In the genomic region with DNA sequence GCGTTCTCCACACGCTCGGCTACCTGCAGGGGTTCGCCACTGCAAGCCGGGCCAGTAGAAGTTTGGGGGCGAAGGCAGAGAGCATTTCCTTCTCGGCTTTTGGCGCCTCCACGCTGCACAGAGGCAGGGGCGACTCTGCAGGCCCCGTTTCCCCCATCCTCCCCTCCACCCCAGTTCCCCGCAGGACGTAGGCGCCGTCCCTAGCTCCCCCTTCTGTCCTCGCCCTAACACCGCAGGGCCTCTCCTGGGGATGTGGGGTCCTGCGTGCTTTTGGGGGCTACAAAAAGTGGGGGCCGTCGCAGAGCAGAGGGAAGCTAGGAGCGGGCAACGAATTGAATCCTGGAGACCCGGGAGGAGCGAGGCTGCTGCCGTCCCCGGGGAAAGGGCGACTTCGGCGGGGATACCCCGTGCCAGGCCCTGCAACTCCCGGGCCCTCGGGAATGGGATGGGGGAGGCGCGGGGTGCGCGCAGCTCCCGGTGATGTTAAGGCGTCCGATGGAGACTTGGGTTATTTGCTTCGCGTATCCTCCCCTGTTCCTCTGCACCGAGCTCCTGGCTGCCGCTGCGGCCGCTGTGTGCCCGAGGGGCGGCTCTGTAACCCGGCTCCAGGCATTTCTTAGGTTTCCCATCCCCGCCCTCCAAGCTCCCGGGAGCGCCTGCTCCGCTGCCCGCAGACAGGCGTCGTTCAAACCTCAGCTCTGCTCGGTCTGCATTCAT, we compare ENCODE assay signal across 9 cellular contexts.
DNase-seq lines count a peak whose midpoint lies in the region; ATAC-seq, FAIRE-seq and TF ChIP-seq lines count a peak whose summit lies in the region.
"Had no signal": no experiment of that assay in that cellular context is flagged by ENCODE, and none has a peak within 500 bp of the region (broad histone marks: within the 10 kb centered on the region; RNA-seq: fewer than 3 reads in every experiment).

No MANE protein-coding gene starts in this region.

- CTCF ChIA-PET in activated CD8-positive, alpha-beta T cell treated with anti-CD3 and anti-CD28 coated beads, Interleukin-2, amount 10 ng/mL, durations not matched to agents 7 days and 5 days (lab: Charles Lee): interaction anchor here (1.7 to 1.8 kb wide), 2 partner anchors 19 to 436 kb away, joined by 4 read pairs; no protein-coding TSS in a partner anchor

- POLR2A ChIA-PET in activated CD8-positive, alpha-beta T cell treated with anti-CD3 and anti-CD28 coated beads, Interleukin-2, amount 10 ng/mL, durations not matched to agents 7 days and 5 days (lab: Charles Lee): no interaction called here

- no peak for FAIRE-seq in H54 (lab: Jason Lieb, UNC)

- H3K27me3 ChIP-seq in iPS-18a (ENCODE audit: control insufficient read depth, insufficient read depth, low read length): peaks cover 27% of the 10 kb centered on the region

- peaks cover 3% of the 10 kb centered on the region for H3K4me1 Mint-ChIP-seq in activated CD8-positive, alpha-beta T cell treated with anti-CD3 and anti-CD28 coated beads, Interleukin-2, amount 10 ng/mL, durations not matched to agents 7 days and 5 days (ENCODE audit: low read depth)
- H3K4me1 Mint-ChIP-seq in stimulated activated naive B cell treated with anti-CD40 and anti-IgM and Interleukin-4, amounts not matched to agents 10 μg/mL and 1 μg/mL and 100 μg/mL, for 72 hours: peaks cover 0 to 8% of the 10 kb centered on the region in 2 donors

- no peaks in the 10 kb centered on the region for H3K9me3 ChIP-seq in iPS-18a (ENCODE audit: control insufficient read depth, low read depth, low read length)

- no peaks in the 10 kb centered on the region for H3K9me3 Mint-ChIP-seq in activated CD8-positive, alpha-beta T cell treated with anti-CD3 and anti-CD28 coated beads, Interleukin-2, amount 10 ng/mL, durations not matched to agents 7 days and 5 days (ENCODE audit: insufficient read depth)
- H3K9me3 Mint-ChIP-seq in stimulated activated naive B cell treated with anti-CD40 and anti-IgM and Interleukin-4, amounts not matched to agents 10 μg/mL and 1 μg/mL and 100 μg/mL, for 72 hours: no peaks in the 10 kb centered on the region
- H3K9me3 Mint-ChIP-seq: stimulated activated naive CD8-positive, alpha-beta T cell treated with anti-CD3 and anti-CD28 coated beads, Interleukin-15, Interleukin-2, amounts not matched to agents 100 ng/mL and 50 ng/mL, for 24 hours had no signal

- no peak overlapping the region for H3K27ac ChIP-seq in iPS-18a (ENCODE audit: low read length)

- H3K27ac Mint-ChIP-seq in activated CD8-positive, alpha-beta T cell treated with anti-CD3 and anti-CD28 coated beads, Interleukin-2, amount 10 ng/mL, durations not matched to agents 7 days and 5 days: no peak overlapping the region
- H3K27ac Mint-ChIP-seq in stimulated activated naive B cell treated with anti-CD40 and anti-IgM and Interleukin-4, amounts not matched to agents 10 μg/mL and 1 μg/mL and 100 μg/mL, for 72 hours: no peak overlapping the region
- H3K27ac Mint-ChIP-seq: stimulated activated naive CD8-positive, alpha-beta T cell treated with anti-CD3 and anti-CD28 coated beads, Interleukin-15, Interleukin-2, amounts not matched to agents 100 ng/mL and 50 ng/mL, for 24 hours had no signal

- H3K36me3 Mint-ChIP-seq in activated CD8-positive, alpha-beta T cell treated with anti-CD3 and anti-CD28 coated beads, Interleukin-2, amount 10 ng/mL, durations not matched to agents 7 days and 5 days (ENCODE audit: low read depth): no peaks in the 10 kb centered on the region
- H3K36me3 Mint-ChIP-seq in stimulated activated naive B cell treated with anti-CD40 and anti-IgM and Interleukin-4, amounts not matched to agents 10 μg/mL and 1 μg/mL and 100 μg/mL, for 72 hours: no peaks in the 10 kb centered on the region

- DNase-seq in AG10803 (ENCODE audit: low read depth) (no peak), H54 (ENCODE audit: insufficient read length, low spot score) (peak; percentile 26), NCI-H524 treated with DMSO at 0.1 percent for 48 hours (lab: John Stamatoyannopoulos, UW) (no peak)
- no peak for DNase-seq in activated CD8-positive, alpha-beta T cell treated with anti-CD3 and anti-CD28 coated beads, Interleukin-2, amount 10 ng/mL, durations not matched to agents 7 days and 5 days
- DNase-seq in stimulated activated naive B cell treated with anti-CD40 and anti-IgM and Interleukin-4, amounts not matched to agents 10 μg/mL and 1 μg/mL and 100 μg/mL, for 72 hours: no peak

- peak overlapping the region; percentile 27 for H3K4me3 ChIP-seq in AG10803 (ENCODE audit: low read length)
- peak overlapping the region; percentile 82 for H3K4me3 ChIP-seq in iPS-18a (ENCODE audit: low read length)

- ATAC-seq in activated CD8-positive, alpha-beta T cell treated with anti-CD3 and anti-CD28 coated beads, Interleukin-2, amount 10 ng/mL, durations not matched to agents 7 days and 5 days: peak; percentile 39
- peak; percentile 8 to 19 for ATAC-seq in stimulated activated naive B cell treated with anti-CD40 and anti-IgM and Interleukin-4, amounts not matched to agents 10 μg/mL and 1 μg/mL and 100 μg/mL, for 72 hours (replicated peaks)
- no peak for ATAC-seq in HG03571 (IDR thresholded peaks at IDR 0.05; ENCODE audit: unreplicated experiment)
- no peak for ATAC-seq in GM19463 (IDR thresholded peaks at IDR 0.05; ENCODE audit: unreplicated experiment)

- H3K9ac ChIP-seq in iPS-18a (ENCODE audit: low read length): peak overlapping the region; percentile 51

- peaks cover 50% of the 10 kb centered on the region for H3K27me3 Mint-ChIP-seq in activated CD8-positive, alpha-beta T cell treated with anti-CD3 and anti-CD28 coated beads, Interleukin-2, amount 10 ng/mL, durations not matched to agents 7 days and 5 days (ENCODE audit: low read depth)
- peaks cover 27 to 50% of the 10 kb centered on the region in 2 donors for H3K27me3 Mint-ChIP-seq in stimulated activated naive B cell treated with anti-CD40 and anti-IgM and Interleukin-4, amounts not matched to agents 10 μg/mL and 1 μg/mL and 100 μg/mL, for 72 hours

- H3K36me3 ChIP-seq in iPS-18a (ENCODE audit: control insufficient read depth, low read depth, low read length): no peaks in the 10 kb centered on the region

- TF ChIP-seq CTCF in AG10803 (conservative IDR thresholded peaks at IDR 0.05; ENCODE audit: low read length): no peak

- no peak for TF ChIP-seq POLR2A in H54 (IDR thresholded peaks at IDR 0.05; ENCODE audit: low read depth, low read length)

- H3K4me1 ChIP-seq in iPS-18a (ENCODE audit: control insufficient read depth, low read depth, low read length): peaks cover 30% of the 10 kb centered on the region

- H3K4me3 Mint-ChIP-seq in activated CD8-positive, alpha-beta T cell treated with anti-CD3 and anti-CD28 coated beads, Interleukin-2, amount 10 ng/mL, durations not matched to agents 7 days and 5 days: no peak overlapping the region
- H3K4me3 Mint-ChIP-seq in stimulated activated naive B cell treated with anti-CD40 and anti-IgM and Interleukin-4, amounts not matched to agents 10 μg/mL and 1 μg/mL and 100 μg/mL, for 72 hours: peak overlapping the region in 1 of 2 donors; percentile 14

Comparison
In these comparisons a context has a peak if more than half of its experiments do, and no peak if none do; other contexts are left out.
1. ATAC-seq: peak in activated CD8-positive, alpha-beta T cell treated with anti-CD3 and anti-CD28 coated beads, Interleukin-2, amount 10 ng/mL, durations not matched to agents 7 days and 5 days (single experiment) and stimulated activated naive B cell treated with anti-CD40 and anti-IgM and Interleukin-4, amounts not matched to agents 10 μg/mL and 1 μg/mL and 100 μg/mL, for 72 hours (2 of 2); none in HG03571 (single experiment) and GM19463 (single experiment).